ENCODE assay signal across 13 cellular contexts in genomic region chr1:203316626-203317093, GRCh38. TPM values are rescaled to one million over a fixed set of nuclear protein-coding genes. Genes with fewer than 3 reads are reported as not detected.
DNase-seq lines count a peak whose midpoint lies in the region; ATAC-seq, FAIRE-seq and TF ChIP-seq lines count a peak whose summit lies in the region.
"Had no signal": no experiment of that assay in that cellular context is flagged by ENCODE, and none has a peak within 500 bp of the region (broad histone marks: within the 10 kb centered on the region; RNA-seq: fewer than 3 reads in every experiment).

No MANE protein-coding gene starts in this region.

- CTCF ChIA-PET in HepG2 (lab: Yijun Ruan, JAX; ENCODE audit: low intra/inter-chr PET ratio, low total read pairs) = no interaction called here

- no peaks in the 10 kb centered on the region for H4K20me1 ChIP-seq in HepG2 (ENCODE audit: insufficient read depth, low read length)

- no peaks in the 10 kb centered on the region for H3K79me2 ChIP-seq in HepG2 (ENCODE audit: insufficient read depth, low read length)

- no peak for TF ChIP-seq CTCF in liver (IDR thresholded peaks at IDR 0.05; ENCODE audit: low read depth, low read length, missing input control)
- no peak for TF ChIP-seq CTCF in HepG2 (CRISPR knock-in tag; IDR thresholded peaks at IDR 0.05)

- no peak for FAIRE-seq in HepG2 (lab: Jason Lieb, UNC)

- peaks cover 0 to 10% (median 8%) of the 10 kb centered on the region in 3 donors for H3K36me3 Mint-ChIP-seq in immature natural killer cell

- no peak overlapping the region for H2AFZ ChIP-seq in HepG2 (ENCODE audit: low read length)

- H3K4me2 ChIP-seq in HepG2 (ENCODE audit: low read depth, low read length) = no peak overlapping the region

- H3K27ac ChIP-seq in liver (ENCODE audit: low read depth in 1 of 2, low read length in 2 of 2) = peak overlapping the region in 1 of 2 donors; percentile 28
- no peak overlapping the region for H3K27ac ChIP-seq in HepG2 (ENCODE audit: extremely low read length, insufficient read depth, low read length)
- H3K27ac ChIP-seq in duodenal mucosa (ENCODE audit: low read depth, low read length) = peak overlapping the region; percentile 46
- H3K27ac ChIP-seq in muscle layer of duodenum (ENCODE audit: low read length) = peak overlapping the region; percentile 46

- H3K9me3 ChIP-seq in liver (ENCODE audit: control insufficient read depth in 4 of 4, low read length in 3 of 4) (no peaks in the 10 kb centered on the region), HepG2 (ENCODE audit: low read length) (no peaks in the 10 kb centered on the region), duodenal mucosa (ENCODE audit: control insufficient read depth in 1 of 2, low read length in 2 of 2) (no peaks in the 10 kb centered on the region), muscle layer of duodenum (ENCODE audit: control insufficient read depth in 1 of 2, low read length in 2 of 2) (no peaks in the 10 kb centered on the region)

- no peak; the same call in 2 of the 3 replicates for ATAC-seq in HepG2

- H3K36me3 ChIP-seq in liver (ENCODE audit: control insufficient read depth in 4 of 4, insufficient read depth in 3 of 4, low read depth in 1 of 4, low read length in 3 of 4) (no peaks in the 10 kb centered on the region), HepG2 (replicated peaks in 1 of 2; ENCODE audit: control insufficient read depth in 1 of 2, insufficient read depth in 2 of 2, low read length in 2 of 2) (no peaks in the 10 kb centered on the region), duodenal mucosa (ENCODE audit: control insufficient read depth in 1 of 2, insufficient read depth in 2 of 2, low read length in 2 of 2) (no peaks in the 10 kb centered on the region), muscle layer of duodenum (ENCODE audit: control insufficient read depth in 1 of 2, insufficient read depth in 2 of 2, low read length in 2 of 2) (no peaks in the 10 kb centered on the region)

- H3K4me1 ChIP-seq in liver (ENCODE audit: control insufficient read depth in 4 of 4, insufficient read depth in 4 of 4, low read length in 3 of 4) (no peaks in the 10 kb centered on the region), HepG2 (ENCODE audit: insufficient read depth, low read length) (peaks cover 7% of the 10 kb centered on the region; the same call in 1 of the 2 replicates), duodenal mucosa (ENCODE audit: control insufficient read depth in 1 of 2, insufficient read depth in 2 of 2, low read length in 2 of 2) (peaks cover 38 to 40% of the 10 kb centered on the region in 2 donors), muscle layer of duodenum (ENCODE audit: control insufficient read depth in 1 of 2, insufficient read depth in 2 of 2, low read length in 2 of 2) (peaks cover 11 to 12% of the 10 kb centered on the region in 2 donors)

- H3K9ac ChIP-seq in liver (ENCODE audit: low read depth in 1 of 2, low read length in 2 of 2) (no peak overlapping the region), HepG2 (ENCODE audit: insufficient read depth, low read depth, low read length) (no peak overlapping the region), duodenal mucosa (ENCODE audit: low read depth in 1 of 2, low read length in 2 of 2) (peak overlapping the region in 1 of 2 donors; percentile 50)

- POLR2A ChIA-PET in HepG2 (lab: Yijun Ruan, JAX) = interaction anchor here (0.9 to 1.9 kb wide), 2 partner anchors 9 to 12 kb away, joined by 3 to 5 read pairs; partner anchors contain the start of gene BTG2

- WGBS in liver = 34% methylated on average over 4 of the region's 4 CpGs
- WGBS in HepG2 (ENCODE audit: low lambda C conversion rate) = 0% methylated on average over 4 of the region's 4 CpGs

- TF ChIP-seq EP300 in HepG2 (IDR thresholded peaks at IDR 0.05; ENCODE audit: low read depth in 2 of 2, low read length in 2 of 2) (no peak), HepG2 (CRISPR knock-in tag; IDR thresholded peaks at IDR 0.05; ENCODE audit: borderline replicate concordance) (no peak)

- H3K4me3 ChIP-seq in liver (ENCODE audit: low read depth in 1 of 3, low read length in 3 of 3) = no peak overlapping the region
- no peak overlapping the region for H3K4me3 ChIP-seq in HepG2 (replicated peaks in 1 of 3; ENCODE audit: insufficient read depth in 1 of 3, low read depth in 2 of 3, low read length in 3 of 3)
- no peak overlapping the region for H3K4me3 ChIP-seq in duodenal mucosa (ENCODE audit: low read depth in 1 of 2, low read length in 2 of 2)
- no peak overlapping the region for H3K4me3 ChIP-seq in muscle layer of duodenum (ENCODE audit: low read depth in 1 of 2, low read length in 2 of 2)

- H3K27ac Mint-ChIP-seq in immature natural killer cell = peak overlapping the region in 2 of 6 donors; percentile 1 to 29
- H3K27ac Mint-ChIP-seq: T-helper 2 cell treated with Interferon-gamma antibody and Interleukin-4, amounts not matched to agents 5 μg/mL and 100 μg/mL, for 36 hours had no signal

- BruUV-seq in HepG2 (replicated peaks; lab: Mats Ljungman, UMichigan) = no TSS peak

- H3K4me1 Mint-ChIP-seq in immature natural killer cell = peaks cover 40 to 43% of the 10 kb centered on the region in 2 donors

- no peak for TF ChIP-seq RAD21 in liver (IDR thresholded peaks at IDR 0.05)
- TF ChIP-seq RAD21 in HepG2 (CRISPR knock-in tag; IDR thresholded peaks at IDR 0.05) = no peak

- DNase-seq in HepG2 (ENCODE audit: low spot score) (no peak), HCEC 1CT (no peak), mesenteric fat pad (ENCODE audit: low spot score) (no peak), KG1 (lab: John Stamatoyannopoulos, UW) (no peak), immature natural killer cell (no peak)
- DNase-seq: activated T-cell treated with anti-CD3 and anti-CD28 coated beads, Interleukin-2, amount 50 U/mL, for 1 hour; C1 segment of cervical spinal cord; effector CD4-positive, alpha-beta T cell; NCI-H748 treated with DMSO at 0.1 percent for 48 hours had no signal

- no peaks in the 10 kb centered on the region for H3K27me3 ChIP-seq in liver (ENCODE audit: control insufficient read depth in 4 of 4, insufficient read depth in 4 of 4, low read length in 3 of 4)
- H3K27me3 ChIP-seq in HepG2 (ENCODE audit: control insufficient read depth in 1 of 2, insufficient read depth in 2 of 2, low read length in 2 of 2) = peaks cover 0 to 6% of the 10 kb centered on the region in 2 experiments; a peak in 2 of 5 replicates
- H3K27me3 ChIP-seq in duodenal mucosa (ENCODE audit: control insufficient read depth in 1 of 2, insufficient read depth in 2 of 2, low read length in 2 of 2) = no peaks in the 10 kb centered on the region
- H3K27me3 ChIP-seq in muscle layer of duodenum (ENCODE audit: low read depth, low read length) = no peaks in the 10 kb centered on the region

- peaks cover 2 to 3% (median 3%) of the 10 kb centered on the region in 3 donors for H3K27me3 Mint-ChIP-seq in immature natural killer cell (ENCODE audit: low read depth in 3 of 3)

- intact Hi-C loops in HepG2 (cut with micrococcal nuclease; ENCODE audit: unreplicated experiment) = no loop called here

- TF ChIP-seq POLR2A in HepG2 (IDR thresholded peaks at IDR 0.05; ENCODE audit: insufficient read depth in 1 of 2, low read depth in 2 of 2, low read length in 2 of 2) = no peak

- no peaks in the 10 kb centered on the region for H3K9me3 Mint-ChIP-seq in immature natural killer cell
- H3K9me3 Mint-ChIP-seq: T-helper 2 cell treated with Interferon-gamma antibody and Interleukin-4, amounts not matched to agents 5 μg/mL and 100 μg/mL, for 36 hours had no signal

- in situ Hi-C loops in HepG2 (cut with HindIII; ENCODE audit: extremely low pct_ligation_motif_present, low pct_unique_long_range_greater_than_20kb) = no loop called here

- no peak overlapping the region for H3K4me3 Mint-ChIP-seq in immature natural killer cell
- H3K4me3 Mint-ChIP-seq: T-helper 2 cell treated with Interferon-gamma antibody and Interleukin-4, amounts not matched to agents 5 μg/mL and 100 μg/mL, for 36 hours had no signal

RNA-seq across cellular contexts. Expression of gene BTG2, which starts 11.3 kb away (rescaled TPM):
- total RNA-seq in liver (10 to 100 TPM in 1 of 2 donors, 1 to 10 TPM in 1; 4.7 to 52.5 TPM), HepG2 (2016; rRNA removed; fragmentation: Illumina TruSeq; extraction: Trizol) (18.3 and 18.7 TPM in 2 replicates), mesenteric fat pad (178 TPM)
- polyA plus RNA-seq in liver (1 to 10 TPM; 3.8 to 4.9 TPM), HepG2 (2011; rRNA removed) (13.6 and 16.7 TPM in 2 replicates), immature natural killer cell (100 to 1,000 TPM; 112 to 147 (median 127) TPM)
- 2.8 and 3.5 TPM in 2 replicates for total RNA-seq in HepG2 (2016; cell fraction: cytosol; rRNA removed; fragmentation: Illumina TruSeq; extraction: Trizol; ENCODE audit: low read depth)
- total RNA-seq in HepG2 (2016; cell fraction: insoluble cytoplasmic fraction; rRNA removed; fragmentation: Illumina TruSeq; extraction: Trizol) = 15.4 and 19.8 TPM in 2 replicates
- total RNA-seq in HepG2 (2016; cell fraction: membrane; rRNA removed; fragmentation: Illumina TruSeq; extraction: Trizol) = 11.7 and 12.9 TPM in 2 replicates
- 11.8 and 13.3 TPM in 2 replicates for total RNA-seq in HepG2 (2016; cell fraction: nucleus; rRNA removed; fragmentation: Illumina TruSeq; extraction: Trizol)
- 11.2 and 13.0 TPM in 2 replicates for polyA plus RNA-seq in HepG2 (2011; cell fraction: cytosol; rRNA removed)
- polyA plus RNA-seq in HepG2 (2011; cell fraction: nucleus; rRNA removed) = 8.6 and 10.6 TPM in 2 replicates
- polyA plus RNA-seq in HepG2 (2012) = 4.4 and 7.3 TPM in 2 replicates
- 2.1 and 2.2 TPM in 2 replicates for polyA plus RNA-seq in HepG2 (2016; cell fraction: cytosol; fragmentation: Illumina TruSeq; extraction: Trizol; ENCODE audit: low read depth)
- 18.8 and 19.2 TPM in 2 replicates for polyA plus RNA-seq in HepG2 (2016; cell fraction: insoluble cytoplasmic fraction; fragmentation: Illumina TruSeq; extraction: Trizol; ENCODE audit: low read depth)
- polyA plus RNA-seq in HepG2 (2016; cell fraction: membrane; fragmentation: Illumina TruSeq; extraction: Trizol; ENCODE audit: low read depth) = 6.5 and 7.0 TPM in 2 replicates
- polyA plus RNA-seq in HepG2 (2016; cell fraction: nucleus; fragmentation: Illumina TruSeq; extraction: Trizol; ENCODE audit: insufficient read depth, low read depth) = 18.0 and 19.6 TPM in 2 replicates
- 9.6 and 12.5 TPM in 2 replicates for polyA minus RNA-seq in HepG2 (2011; rRNA and poly(A)+ RNA removed; ENCODE audit: low replicate concordance)
- polyA minus RNA-seq in HepG2 (2011; cell fraction: cytosol; rRNA and poly(A)+ RNA removed) = 8.5 and 9.2 TPM in 2 replicates
- polyA minus RNA-seq in HepG2 (2011; cell fraction: nucleus; rRNA and poly(A)+ RNA removed) = 4.9 and 8.8 TPM in 2 replicates

RNA-seq across cellular contexts. Expression of gene FMOD, which starts 34.3 kb away (rescaled TPM):
- total RNA-seq in liver (1 to 10 TPM; 2.1 to 2.7 TPM), HepG2 (2016; rRNA removed; fragmentation: Illumina TruSeq; extraction: Trizol) (not detected in 2 replicates), mesenteric fat pad (95.2 TPM)
- polyA plus RNA-seq in liver (1 to 10 TPM; 1.0 to 7.0 TPM), HepG2 (2011; rRNA removed) (0.04 and 0.08 TPM in 2 replicates), immature natural killer cell (not detected)
- total RNA-seq in HepG2 (2016; cell fraction: cytosol; rRNA removed; fragmentation: Illumina TruSeq; extraction: Trizol; ENCODE audit: low read depth) = not detected in 2 replicates
- total RNA-seq in HepG2 (2016; cell fraction: insoluble cytoplasmic fraction; rRNA removed; fragmentation: Illumina TruSeq; extraction: Trizol) = not detected in 2 replicates
- not detected in 2 replicates for total RNA-seq in HepG2 (2016; cell fraction: membrane; rRNA removed; fragmentation: Illumina TruSeq; extraction: Trizol)
- not detected in 2 replicates for total RNA-seq in HepG2 (2016; cell fraction: nucleus; rRNA removed; fragmentation: Illumina TruSeq; extraction: Trizol)
- 0.08 TPM in 2 replicates for polyA plus RNA-seq in HepG2 (2011; cell fraction: cytosol; rRNA removed)
- polyA plus RNA-seq in HepG2 (2011; cell fraction: nucleus; rRNA removed) = not detected in 2 replicates
- not detected in 2 replicates for polyA plus RNA-seq in HepG2 (2012)
- polyA plus RNA-seq in HepG2 (2016; cell fraction: cytosol; fragmentation: Illumina TruSeq; extraction: Trizol; ENCODE audit: low read depth) = not detected in 2 replicates
- polyA plus RNA-seq in HepG2 (2016; cell fraction: insoluble cytoplasmic fraction; fragmentation: Illumina TruSeq; extraction: Trizol; ENCODE audit: low read depth) = not detected in 2 replicates
- not detected in 2 replicates for polyA plus RNA-seq in HepG2 (2016; cell fraction: membrane; fragmentation: Illumina TruSeq; extraction: Trizol; ENCODE audit: low read depth)
- not detected in 2 replicates for polyA plus RNA-seq in HepG2 (2016; cell fraction: nucleus; fragmentation: Illumina TruSeq; extraction: Trizol; ENCODE audit: insufficient read depth, low read depth)
- polyA minus RNA-seq in HepG2 (2011; rRNA and poly(A)+ RNA removed; ENCODE audit: low replicate concordance) = not detected in 2 replicates
- polyA minus RNA-seq in HepG2 (2011; cell fraction: cytosol; rRNA and poly(A)+ RNA removed) = not detected in 2 replicates
- polyA minus RNA-seq in HepG2 (2011; cell fraction: nucleus; rRNA and poly(A)+ RNA removed) = not detected in 2 replicates

Comparison
In these comparisons a context has a peak if more than half of its experiments do, and no peak if none do; other contexts are left out.
1. RNA of gene FMOD, which starts 34.3 kb away (total RNA-seq): 95.2 TPM in mesenteric fat pad (single experiment); 2.1 to 2.7 TPM in liver and not detected in HepG2; every median in the first group is over 10 times any median in the second.